19 cellular contexts compared by ENCODE assay signal in genomic region chr13:90477194-90477593, GRCh38.
DNase-seq lines count a peak whose midpoint lies in the region; ATAC-seq and FAIRE-seq lines count a peak whose summit lies in the region.
"Had no signal": no experiment of that assay in that cellular context is flagged by ENCODE, and none has a peak within 500 bp of the region (broad histone marks: within the 10 kb centered on the region; RNA-seq: fewer than 3 reads in every experiment).

No MANE protein-coding gene starts in this region.

- H3K9ac ChIP-seq in adipocyte (ENCODE audit: low read length): no peak overlapping the region
- H3K9ac ChIP-seq: GM23248 had no signal

- H3K36me3 ChIP-seq in adipocyte (ENCODE audit: control insufficient read depth, insufficient read depth, low read length, severe bottlenecking): no peaks in the 10 kb centered on the region
- H3K36me3 ChIP-seq: BE2C, HAP-1 had no signal

- H3K9me3 ChIP-seq in adipocyte (ENCODE audit: control insufficient read depth, low read length): peaks cover 5% of the 10 kb centered on the region
- H3K9me3 ChIP-seq: BE2C, HAP-1 had no signal

- ATAC-seq in left lobe of liver (peak; percentile 29), HG03025 (IDR thresholded peaks at IDR 0.05; ENCODE audit: low FRiP score, unreplicated experiment) (no peak), HG02610 (IDR thresholded peaks at IDR 0.05; ENCODE audit: unreplicated experiment) (no peak)
- ATAC-seq: HepG2 had no signal

- DNase-seq in adipocyte (ENCODE audit: low read depth): peak; percentile 7
- DNase-seq in cerebellum (ENCODE audit: low spot score): peak; percentile 1
- no peak for DNase-seq in left lobe of liver (ENCODE audit: low spot score)
- DNase-seq in GM19239 (ENCODE audit: insufficient read length, low spot score): no peak
- DNase-seq: BE2C; C1 segment of cervical spinal cord; CD4-positive, CD25-positive, alpha-beta regulatory T cell; CD8-positive, alpha-beta memory T cell; COR-L47; DMS 273 treated with DMSO at 0.1 percent for 48 hours; DMS53; DND-41; EL; GM23248 had no signal

- no peaks in the 10 kb centered on the region for H3K4me1 ChIP-seq in adipocyte (ENCODE audit: control insufficient read depth, insufficient read depth, low read length)
- H3K4me1 ChIP-seq: BE2C, HAP-1 had no signal

- H3K4me3 ChIP-seq in adipocyte (ENCODE audit: low read length): no peak overlapping the region
- H3K4me3 ChIP-seq: GM23248, HAP-1 had no signal

- H3K27me3 ChIP-seq in adipocyte (replicated peaks; ENCODE audit: control insufficient read depth, insufficient read depth, low read length): no peaks in the 10 kb centered on the region
- H3K27me3 ChIP-seq: BE2C had no signal

- FAIRE-seq in GM19239 (lab: Jason Lieb, UNC): no peak
- FAIRE-seq: GM12891, HepG2 had no signal

Comparison
In these comparisons a context has a peak if more than half of its experiments do, and no peak if none do; other contexts are left out.
1. DNase-seq: peak in adipocyte (single experiment) and cerebellum (single experiment); none in left lobe of liver (single experiment) and GM19239 (single experiment).